ENCODE assay signal across 10 cellular contexts in genomic region chr17:82371333-82372062, GRCh38. TPM values are rescaled to one million over a fixed set of nuclear protein-coding genes. Genes with fewer than 3 reads are reported as not detected.
A peak's percentile ranks its signal among the peaks of the same experiment; 100 is the strongest.
DNase-seq lines count a peak whose midpoint lies in the region; ATAC-seq and TF ChIP-seq lines count a peak whose summit lies in the region.
"Had no signal": no experiment of that assay in that cellular context is flagged by ENCODE, and none has a peak within 500 bp of the region (broad histone marks: within the 10 kb centered on the region; RNA-seq: fewer than 3 reads in every experiment).

Gene UTS2R (plus strand): TSS chr17:82371765. CDS start chr17:82374325, 2,560 bp downstream.

- DNase-seq in NCI-H2171 (lab: John Stamatoyannopoulos, UW) (peak; percentile 20), NCI-H2171 treated with DMSO at 0.1 percent for 48 hours (lab: John Stamatoyannopoulos, UW) (no peak), HEK293T (ENCODE audit: extremely low spot score) (no peak)
- no peak for DNase-seq in activated CD8-positive, alpha-beta T cell treated with anti-CD3 and anti-CD28 coated beads for 36 hours
- DNase-seq: activated effector memory CD4-positive, alpha-beta T cell treated with Interleukin-2 at 50 U/mL for 16 hours had no signal

- POLR2A ChIA-PET in activated CD8-positive, alpha-beta T cell treated with anti-CD3 and anti-CD28 coated beads for 36 hours (lab: Charles Lee): interaction anchor here (1.0 to 1.3 kb wide), 2 partner anchors 10 to 13 kb away, joined by 3 to 6 read pairs; no protein-coding TSS in a partner anchor
- POLR2A ChIA-PET in HEK293T (lab: Yijun Ruan, JAX): no interaction called here

- ATAC-seq in activated CD8-positive, alpha-beta T cell treated with anti-CD3 and anti-CD28 coated beads for 36 hours: no peak
- ATAC-seq in GM18907 (IDR thresholded peaks at IDR 0.05; ENCODE audit: unreplicated experiment) (no peak), HG02798 (IDR thresholded peaks at IDR 0.05; ENCODE audit: poor library complexity, unreplicated experiment) (no peak)

- H3K4me1 ChIP-seq in iPS-15b (ENCODE audit: control insufficient read depth, insufficient read depth, low read length) (no peaks in the 10 kb centered on the region), skeletal muscle tissue (ENCODE audit: control insufficient read depth in 3 of 3, insufficient read depth in 3 of 3, low read length in 3 of 3) (peaks cover 8 to 23% (median 16%) of the 10 kb centered on the region in 3 donors)

- no peak within 1 kb of the TSS for H3K27ac ChIP-seq in skeletal muscle tissue (ENCODE audit: low read depth, low read length)

- peaks cover 34% of the 10 kb centered on the region for H3K27me3 Mint-ChIP-seq in activated CD8-positive, alpha-beta T cell treated with anti-CD3 and anti-CD28 coated beads for 36 hours

- H3K4me3 Mint-ChIP-seq in activated CD8-positive, alpha-beta T cell treated with anti-CD3 and anti-CD28 coated beads for 36 hours: peak within 1 kb of the TSS; percentile 46

- H3K9me3 ChIP-seq in iPS-15b (ENCODE audit: control insufficient read depth, insufficient read depth, low read length): no peaks in the 10 kb centered on the region
- H3K9me3 ChIP-seq in skeletal muscle tissue (ENCODE audit: control insufficient read depth in 3 of 3, low read length in 3 of 3): no peaks in the 10 kb centered on the region

- H3K27me3 ChIP-seq in iPS-15b (ENCODE audit: control insufficient read depth, insufficient read depth, low read length): peaks cover 23% of the 10 kb centered on the region
- peaks cover 30 to 49% (median 44%) of the 10 kb centered on the region in 3 donors for H3K27me3 ChIP-seq in skeletal muscle tissue (ENCODE audit: control insufficient read depth in 3 of 3, insufficient read depth in 3 of 3, low read length in 3 of 3)

- intact Hi-C loops in activated CD8-positive, alpha-beta T cell treated with anti-CD3 and anti-CD28 coated beads for 36 hours (cut with micrococcal nuclease): no loop called here

- CTCF ChIA-PET in activated CD8-positive, alpha-beta T cell treated with anti-CD3 and anti-CD28 coated beads for 36 hours (lab: Charles Lee): interaction anchor here (1.4 to 1.5 kb wide), 2 partner anchors 23 to 50 kb away, joined by 3 to 7 read pairs; no protein-coding TSS in a partner anchor
- CTCF ChIA-PET in HEK293T (lab: Yijun Ruan, JAX): no interaction called here

- H3K27ac Mint-ChIP-seq in activated CD8-positive, alpha-beta T cell treated with anti-CD3 and anti-CD28 coated beads for 36 hours: no peak within 1 kb of the TSS

- no peaks in the 10 kb centered on the region for H3K9me3 Mint-ChIP-seq in activated CD8-positive, alpha-beta T cell treated with anti-CD3 and anti-CD28 coated beads for 36 hours

- peaks cover 18% of the 10 kb centered on the region for H3K4me1 Mint-ChIP-seq in activated CD8-positive, alpha-beta T cell treated with anti-CD3 and anti-CD28 coated beads for 36 hours (ENCODE audit: low read depth)

- no peaks in the 10 kb centered on the region for H3K36me3 ChIP-seq in iPS-15b (ENCODE audit: control insufficient read depth, insufficient read depth, low read length)
- no peaks in the 10 kb centered on the region for H3K36me3 ChIP-seq in skeletal muscle tissue (ENCODE audit: control insufficient read depth in 3 of 3, insufficient read depth in 3 of 3, low read length in 3 of 3)

- no peaks in the 10 kb centered on the region for H3K36me3 Mint-ChIP-seq in activated CD8-positive, alpha-beta T cell treated with anti-CD3 and anti-CD28 coated beads for 36 hours (ENCODE audit: low read depth)

- no peak within 1 kb of the TSS for H3K9ac ChIP-seq in iPS-15b (ENCODE audit: low read depth, low read length)
- peak within 1 kb of the TSS in 2 of 3 donors; percentile 40 to 57 for H3K9ac ChIP-seq in skeletal muscle tissue (ENCODE audit: low read depth in 1 of 3, low read length in 3 of 3)

- no peak for TF ChIP-seq CTCF in activated CD8-positive, alpha-beta T cell treated with anti-CD3 and anti-CD28 coated beads for 36 hours (IDR thresholded peaks at IDR 0.05)

- H3K4me3 ChIP-seq in iPS-15b (ENCODE audit: low read depth, low read length): peak within 1 kb of the TSS; percentile 30
- peak within 1 kb of the TSS; percentile 52 to 71 (median 65) for H3K4me3 ChIP-seq in skeletal muscle tissue (ENCODE audit: low read length in 3 of 3)

TF ChIP-seq in HEK293T, 16 proteins besides CTCF, POLR2A, EP300 and RAD21:
- TF ChIP-seq TARDBP (IDR thresholded peaks at IDR 0.05) (no peak), L3MBTL2 (conservative IDR thresholded peaks at IDR 0.05) (no peak), HDGF (IDR thresholded peaks at IDR 0.05; ENCODE audit: borderline replicate concordance) (no peak), NFRKB (IDR thresholded peaks at IDR 0.05) (no peak), FOXM1 (IDR thresholded peaks at IDR 0.05; ENCODE audit: borderline replicate concordance) (no peak), SP1 (IDR thresholded peaks at IDR 0.05) (no peak), ARNT (IDR thresholded peaks at IDR 0.05) (no peak)

RNA-seq across cellular contexts. Expression of gene UTS2R, which starts in this region (rescaled TPM):
- not detected for total RNA-seq in activated CD8-positive, alpha-beta T cell treated with anti-CD3 and anti-CD28 coated beads for 36 hours
- total RNA-seq in skeletal muscle tissue: 1.6 TPM
- total RNA-seq: H4 had no signal
